Comparison of ENCODE assay signal across 10 cellular contexts in the genomic region with DNA sequence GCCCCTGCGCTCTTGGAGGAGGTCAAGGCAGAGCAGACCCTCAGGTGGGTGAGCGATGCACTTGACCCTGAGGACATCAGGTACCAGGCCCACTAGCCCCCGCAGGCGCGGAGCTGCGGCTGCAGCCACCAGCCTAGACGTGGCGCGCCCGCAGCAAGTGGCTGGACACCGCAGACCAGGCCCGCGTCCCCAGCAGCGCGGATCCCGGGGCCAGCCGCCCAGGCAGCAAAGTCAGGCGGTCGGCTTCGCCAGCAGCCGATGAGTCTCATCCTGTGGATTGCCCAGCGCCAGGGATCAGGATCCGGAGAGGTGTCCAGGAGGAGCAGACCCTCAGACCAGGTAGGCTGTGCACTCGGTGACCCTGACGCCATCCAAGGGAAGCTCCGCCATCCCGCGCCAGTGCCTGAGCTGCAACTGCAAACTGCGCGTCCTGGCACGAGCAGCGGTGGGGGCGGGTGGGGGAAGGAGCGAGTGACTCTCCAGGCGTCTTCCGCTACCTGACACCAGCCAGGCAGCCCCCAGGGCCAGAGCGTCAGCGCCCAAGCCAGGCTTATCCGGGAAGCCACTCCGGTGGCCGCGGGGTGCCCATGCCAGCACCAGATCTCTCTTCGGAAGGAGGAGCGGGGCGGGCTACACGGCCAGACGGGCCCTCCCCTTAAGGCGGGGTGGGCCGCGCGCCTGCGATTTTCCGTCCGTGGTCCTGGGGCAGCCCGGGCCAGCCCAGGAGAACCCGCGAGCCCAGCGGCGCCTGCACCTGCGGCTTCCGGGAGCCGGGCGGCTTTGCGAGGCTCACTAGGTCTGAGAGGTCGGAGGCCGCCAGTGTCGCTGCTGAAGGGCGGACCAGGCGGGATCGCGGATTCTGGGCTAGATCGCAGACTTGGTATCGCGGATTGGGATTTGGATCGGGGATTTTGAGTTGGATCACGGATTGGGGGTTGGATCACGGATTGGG. TPM values are rescaled to one million over a fixed set of nuclear protein-coding genes. Genes with fewer than 3 reads are reported as not detected.
DNase-seq lines count a peak whose midpoint lies in the region; ATAC-seq and TF ChIP-seq lines count a peak whose summit lies in the region.
"Not testable (repeated sequence)": the region's sequence is repeated elsewhere in the genome, so short reads cannot be mapped to it uniquely, and the experiment has no call there.
"Had no signal": no experiment of that assay in that cellular context is flagged by ENCODE, and none has a peak within 500 bp of the region (broad histone marks: within the 10 kb centered on the region; RNA-seq: fewer than 3 reads in every experiment).

No MANE protein-coding gene starts in this region.

- not testable (repeated sequence) for TF ChIP-seq CTCF in DND-41 (IDR thresholded peaks at IDR 0.05; ENCODE audit: borderline replicate concordance, extremely low read depth, low read length, poor library complexity, severe bottlenecking); right lobe of liver (IDR thresholded peaks at IDR 0.05)

- not testable (repeated sequence) for H3K27me3 ChIP-seq in DND-41 (ENCODE audit: insufficient read depth, low read length, poor library complexity); right lobe of liver

- H4K20me1 ChIP-seq in DND-41 (ENCODE audit: insufficient read depth, low read length): not testable (repeated sequence)

- H3K36me3 ChIP-seq in DND-41 (ENCODE audit: insufficient read depth, low read length); right lobe of liver: not testable (repeated sequence)

- not testable (repeated sequence) for H2AFZ ChIP-seq in DND-41 (ENCODE audit: low read depth, low read length)

- intact Hi-C loops in right lobe of liver (cut with DNase I): not testable (repeated sequence)

- TF ChIP-seq POLR2A in right lobe of liver (IDR thresholded peaks at IDR 0.05): not testable (repeated sequence)

- H3K4me1 ChIP-seq in DND-41 (ENCODE audit: insufficient read depth, low read length); right lobe of liver: not testable (repeated sequence)

- not testable (repeated sequence) for H3K79me2 ChIP-seq in DND-41 (ENCODE audit: insufficient read depth, low read length)

- not testable (repeated sequence) for H3K9ac ChIP-seq in DND-41 (ENCODE audit: low read depth, low read length)

- not testable (repeated sequence) for H3K27ac ChIP-seq in DND-41 (ENCODE audit: low read length); right lobe of liver

- H3K4me2 ChIP-seq in DND-41 (ENCODE audit: insufficient read depth, low read length): not testable (repeated sequence)

- DNase-seq in DND-41: peak; percentile 23
- DNase-seq in activated CD4-positive, alpha-beta T cell treated with anti-CD3 and anti-CD28 coated beads, Interleukin-2, amount 50 U/mL, for 4 hours: peak; percentile 27 to 38
- peak; percentile 56 for DNase-seq in activated gamma-delta T cell treated with Interleukin-2 at 50 U/mL for 16 hours
- DNase-seq in ecto neural progenitor cell (ENCODE audit: low spot score): peak; percentile 41
- peak in 1 of 3 donors; percentile 57 for DNase-seq in right lobe of liver
- DNase-seq in stimulated activated CD4-positive, alpha-beta T cell treated with anti-CD3 and anti-CD28 coated beads, Interleukin-15, amount 100 ng/mL, for 48 hours (ENCODE audit: low read depth in 2 of 2): peak; percentile 38 to 62
- peak; percentile 80 for DNase-seq in stimulated activated naive CD8-positive, alpha-beta T cell treated with anti-CD3 and anti-CD28 coated beads, Interleukin-15, Interleukin-2, amounts not matched to agents 100 U/mL and 50 U/mL, for 24 hours

- H3K9me3 ChIP-seq in DND-41 (ENCODE audit: insufficient read depth, low read length, severe bottlenecking); right lobe of liver: not testable (repeated sequence)

- ATAC-seq in DND-41 (ENCODE audit: insufficient read depth, low read depth) (peak; percentile 71), HG03432 (IDR thresholded peaks at IDR 0.05; ENCODE audit: unreplicated experiment) (peak; percentile 87), right lobe of liver (peak; percentile 87 to 96 (median 92))
- peak; percentile 97 for ATAC-seq in stimulated activated naive CD8-positive, alpha-beta T cell treated with anti-CD3 and anti-CD28 coated beads, Interleukin-15, Interleukin-2, amounts not matched to agents 100 U/mL and 50 U/mL, for 24 hours

- H3K4me3 ChIP-seq in DND-41 (ENCODE audit: low read depth in 1 of 2, low read length in 2 of 2): not testable (repeated sequence)
- H3K4me3 ChIP-seq in right lobe of liver: peak overlapping the region in 2 of 3 donors; percentile 8 to 21

- WGBS in right lobe of liver (ENCODE audit: insufficient coverage, low coverage, low lambda C conversion rate, missing lambda C conversion rate): 10% methylated on average over 11 of the region's 77 CpGs

RNA-seq across cellular contexts. Expression of a gene that starts 10.4 kb away (rescaled TPM):
- not detected for total RNA-seq in right lobe of liver
- total RNA-seq: dermis blood vessel endothelial cell, mammary epithelial cell had no signal
